ENCODE assay signal across 8 cellular contexts in the genomic region with DNA sequence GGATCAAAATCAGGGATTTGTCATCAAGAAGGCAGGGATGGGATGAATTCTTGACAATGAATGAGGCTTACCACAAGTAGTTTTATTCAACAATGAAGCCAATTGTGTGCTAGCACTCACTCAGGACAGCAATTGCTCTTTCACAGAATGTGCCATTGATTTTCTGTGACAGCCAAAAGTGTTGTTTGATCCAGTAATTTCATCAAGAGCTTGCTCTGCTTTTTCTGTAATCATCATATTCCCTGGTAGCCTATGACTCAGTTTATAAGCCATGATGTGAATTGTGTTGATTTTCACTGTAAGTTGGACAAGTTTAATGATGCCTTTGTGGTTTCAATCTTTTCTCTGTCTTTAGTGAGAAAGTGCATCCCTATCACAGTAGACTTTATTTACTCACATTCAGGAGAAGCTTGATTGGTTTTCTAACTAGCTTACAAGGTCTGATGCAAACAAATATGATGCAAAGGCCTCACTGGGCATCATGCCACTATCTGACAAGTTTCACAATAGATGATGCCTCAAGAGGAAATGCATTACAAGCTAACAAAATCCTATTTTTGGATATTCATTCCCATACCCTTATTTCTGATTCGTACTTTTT. TPM values are rescaled to one million over a fixed set of nuclear protein-coding genes. Genes with fewer than 3 reads are reported as not detected.
DNase-seq lines count a peak whose midpoint lies in the region; ATAC-seq and TF ChIP-seq lines count a peak whose summit lies in the region.
"Had no signal": no experiment of that assay in that cellular context is flagged by ENCODE, and none has a peak within 500 bp of the region (broad histone marks: within the 10 kb centered on the region; RNA-seq: fewer than 3 reads in every experiment).

No MANE protein-coding gene starts in this region.

- intact Hi-C loops in CD4-positive, alpha-beta T cell (cut with DNase I, micrococcal nuclease): no loop called here

- no peak overlapping the region for H3K4me3 ChIP-seq in AG10803 (ENCODE audit: low read length)
- H3K4me3 ChIP-seq in RWPE2 (ENCODE audit: severe bottlenecking): no peak overlapping the region

- POLR2A ChIA-PET in CD4-positive, alpha-beta T cell (lab: Charles Lee): interaction anchor here (1.4 kb wide), 1 partner anchor 11 kb away, joined by 4 read pairs; no protein-coding TSS in a partner anchor

- no peak overlapping the region for H3K27ac Mint-ChIP-seq in CD4-positive, alpha-beta T cell
- no peak overlapping the region for H3K27ac Mint-ChIP-seq in nephron progenitor cell
- H3K27ac Mint-ChIP-seq: T-helper 2 cell treated with Interferon-gamma antibody and Interleukin-4, amounts not matched to agents 5 μg/mL and 100 μg/mL, for 36 hours had no signal

- TF ChIP-seq CTCF in AG10803 (conservative IDR thresholded peaks at IDR 0.05; ENCODE audit: low read length) (no peak), RWPE2 (IDR thresholded peaks at IDR 0.05; ENCODE audit: poor library complexity, severe bottlenecking) (no peak), nephron progenitor cell (IDR thresholded peaks at IDR 0.05) (no peak)
- TF ChIP-seq CTCF in CD4-positive, alpha-beta T cell (IDR thresholded peaks at IDR 0.05): no peak

- H3K4me1 ChIP-seq in RWPE2 (ENCODE audit: insufficient read depth, poor library complexity, severe bottlenecking): peaks cover 25% of the 10 kb centered on the region

- ATAC-seq in RWPE2 (ENCODE audit: low read depth): peak; percentile 44
- ATAC-seq in CD4-positive, alpha-beta T cell (ENCODE audit: poor library complexity): no peak

- H3K36me3 Mint-ChIP-seq in CD4-positive, alpha-beta T cell (ENCODE audit: low read depth): no peaks in the 10 kb centered on the region
- H3K36me3 Mint-ChIP-seq in nephron progenitor cell (ENCODE audit: low read depth): peaks cover 8% of the 10 kb centered on the region

- DNase-seq in AG10803 (ENCODE audit: low read depth): peak; percentile 97
- no peak for DNase-seq in RWPE2 (ENCODE audit: low spot score)
- DNase-seq in CD4-positive, alpha-beta T cell: no peak
- DNase-seq in HuH-7 (ENCODE audit: low spot score): no peak
- DNase-seq in nephron progenitor cell: no peak
- DNase-seq: effector CD4-positive, alpha-beta T cell had no signal

- no peaks in the 10 kb centered on the region for H3K9me3 Mint-ChIP-seq in CD4-positive, alpha-beta T cell
- H3K9me3 Mint-ChIP-seq in nephron progenitor cell: peaks cover 18% of the 10 kb centered on the region

- CTCF ChIA-PET in CD4-positive, alpha-beta T cell (lab: Charles Lee): interaction anchor here (1.0 to 2.4 kb wide), 3 partner anchors 36 to 124 kb away, joined by 4 to 8 read pairs (median 4); no protein-coding TSS in a partner anchor

- H3K27me3 ChIP-seq in RWPE2 (ENCODE audit: insufficient read depth, poor library complexity, severe bottlenecking): no peaks in the 10 kb centered on the region
- H3K27me3 ChIP-seq in layer of hippocampus (ENCODE audit: control insufficient read depth, insufficient read depth, low read length): no peaks in the 10 kb centered on the region
- no peaks in the 10 kb centered on the region for H3K27me3 ChIP-seq in CD4-positive, alpha-beta T cell (ENCODE audit: control insufficient read depth, insufficient read depth, low read length)

- H3K27ac ChIP-seq in RWPE2 (ENCODE audit: poor library complexity, severe bottlenecking): peak overlapping the region; percentile 91
- peak overlapping the region; percentile 32 for H3K27ac ChIP-seq in layer of hippocampus (ENCODE audit: low read depth, low read length)
- no peak overlapping the region for H3K27ac ChIP-seq in CD4-positive, alpha-beta T cell (ENCODE audit: low read depth, low read length)

- H3K4me1 Mint-ChIP-seq in CD4-positive, alpha-beta T cell (ENCODE audit: low read depth): no peaks in the 10 kb centered on the region
- peaks cover 7% of the 10 kb centered on the region for H3K4me1 Mint-ChIP-seq in nephron progenitor cell

- H3K27me3 Mint-ChIP-seq in CD4-positive, alpha-beta T cell: no peaks in the 10 kb centered on the region
- H3K27me3 Mint-ChIP-seq in nephron progenitor cell (ENCODE audit: low read depth, poor library complexity): no peaks in the 10 kb centered on the region

- H3K36me3 ChIP-seq in RWPE2 (ENCODE audit: low read depth): no peaks in the 10 kb centered on the region

- H3K4me3 Mint-ChIP-seq in CD4-positive, alpha-beta T cell: no peak overlapping the region
- no peak overlapping the region for H3K4me3 Mint-ChIP-seq in nephron progenitor cell
- H3K4me3 Mint-ChIP-seq: T-helper 2 cell treated with Interferon-gamma antibody and Interleukin-4, amounts not matched to agents 5 μg/mL and 100 μg/mL, for 36 hours had no signal

- H3K9me3 ChIP-seq in RWPE2 (ENCODE audit: severe bottlenecking): no peaks in the 10 kb centered on the region
- H3K9me3 ChIP-seq in CD4-positive, alpha-beta T cell (ENCODE audit: control insufficient read depth, low read length): no peaks in the 10 kb centered on the region

RNA-seq across cellular contexts. Expression of a gene that starts 13.6 kb away (rescaled TPM):
- 100 to 1,000 TPM; 357 to 368 TPM for total RNA-seq in CD4-positive, alpha-beta T cell

RNA-seq across cellular contexts. Expression of a gene that starts 25.4 kb away (rescaled TPM):
- total RNA-seq in CD4-positive, alpha-beta T cell: not detected

RNA-seq across cellular contexts. Expression of a gene that starts 59.6 kb away (rescaled TPM):
- total RNA-seq in CD4-positive, alpha-beta T cell: 1 to 10 TPM; 4.1 to 5.2 TPM

RNA-seq across cellular contexts. Expression of a gene that starts 59.6 kb away (rescaled TPM):
- 10 to 100 TPM; 29.1 to 31.5 TPM for total RNA-seq in CD4-positive, alpha-beta T cell
